In the genomic region with DNA sequence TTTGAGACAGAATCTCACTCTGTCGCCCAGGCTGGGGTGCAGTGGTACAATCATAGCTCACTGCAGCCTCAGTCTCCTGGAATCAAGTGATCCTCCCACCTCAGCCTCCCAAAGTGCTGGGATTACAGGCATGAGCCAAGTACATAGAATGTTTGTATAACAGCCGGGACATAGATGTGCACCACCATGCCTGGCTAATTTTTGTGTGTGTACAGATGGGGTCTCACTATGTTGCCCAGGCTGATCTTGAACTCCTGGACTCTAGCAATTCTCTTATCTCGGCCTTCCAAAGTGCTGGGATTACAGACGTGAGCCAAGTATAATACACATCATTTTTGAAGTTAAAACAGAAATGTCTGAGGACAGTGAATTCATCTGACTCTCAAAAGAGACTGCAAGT, we compare ENCODE assay signal across 13 cellular contexts.
DNase-seq lines count a peak whose midpoint lies in the region; ATAC-seq and TF ChIP-seq lines count a peak whose summit lies in the region.
"Had no signal": no experiment of that assay in that cellular context is flagged by ENCODE, and none has a peak within 500 bp of the region (broad histone marks: within the 10 kb centered on the region; RNA-seq: fewer than 3 reads in every experiment).

No MANE protein-coding gene starts in this region.

- H3K9me3 ChIP-seq in HEK293 (ENCODE audit: control insufficient read depth, insufficient read depth, low read depth, low read length): no peaks in the 10 kb centered on the region
- H3K9me3 ChIP-seq: BLaER1 treated with 17β-estradiol and CSF1 and Interleukin-3, amounts not matched to agents 10 nM and 100 nM had no signal

- no peak overlapping the region for H3K4me3 ChIP-seq in HEK293 (ENCODE audit: low read depth, low read length)
- H3K4me3 ChIP-seq: BLaER1 treated with 17β-estradiol and CSF1 and Interleukin-3, amounts not matched to agents 10 nM and 100 nM; GM23338 had no signal

- H3K9me3 Mint-ChIP-seq in WTC11 (peaks cover 8% of the 10 kb centered on the region), MCF 10A (ENCODE audit: unreplicated experiment) (no peaks in the 10 kb centered on the region)
- no peaks in the 10 kb centered on the region for H3K9me3 Mint-ChIP-seq in stimulated activated effector memory CD8-positive, alpha-beta T cell treated with anti-CD3 and anti-CD28 coated beads, Interleukin-12 subunit alpha, Interleukin-12 subunit beta, amount 100 ng/mL, for 72 hours
- H3K9me3 Mint-ChIP-seq: CD8-positive, alpha-beta T cell; HFFc6 had no signal

- no peak overlapping the region for H3K27ac ChIP-seq in HEK293 (ENCODE audit: extremely low read depth, low read depth, low read length)
- H3K27ac ChIP-seq: BLaER1 treated with 17β-estradiol and CSF1 and Interleukin-3, amounts not matched to agents 10 nM and 100 nM had no signal

- intact Hi-C loops in MCF 10A (cut with micrococcal nuclease): loop anchor here (5.0 kb wide), 3 partner anchors 95 to 420 kb away; partner anchors contain the start of gene CORO2B

- no peaks in the 10 kb centered on the region for H3K4me1 ChIP-seq in HEK293 (ENCODE audit: control insufficient read depth, insufficient read depth, low read length)

- peaks cover 13% of the 10 kb centered on the region for H3K4me1 Mint-ChIP-seq in WTC11
- peaks cover 6% of the 10 kb centered on the region for H3K4me1 Mint-ChIP-seq in stimulated activated effector memory CD8-positive, alpha-beta T cell treated with anti-CD3 and anti-CD28 coated beads, Interleukin-12 subunit alpha, Interleukin-12 subunit beta, amount 100 ng/mL, for 72 hours
- peaks cover 8% of the 10 kb centered on the region for H3K4me1 Mint-ChIP-seq in MCF 10A (ENCODE audit: insufficient read depth, unreplicated experiment)

- no peak for ATAC-seq in WTC11
- no peak for ATAC-seq in stimulated activated effector memory CD8-positive, alpha-beta T cell treated with anti-CD3 and anti-CD28 coated beads, Interleukin-12 subunit alpha, Interleukin-12 subunit beta, amount 100 ng/mL, for 72 hours
- ATAC-seq in GM18519 (IDR thresholded peaks at IDR 0.05; ENCODE audit: low FRiP score, unreplicated experiment): no peak
- ATAC-seq: CD8-positive, alpha-beta T cell had no signal

- DNase-seq in WTC11 (ENCODE audit: low spot score) (no peak), mesenteric fat pad (ENCODE audit: low spot score) (peak; percentile 2), MCF 10A (ENCODE audit: unreplicated experiment) (no peak)
- no peak for DNase-seq in stimulated activated effector memory CD8-positive, alpha-beta T cell treated with anti-CD3 and anti-CD28 coated beads, Interleukin-12 subunit alpha, Interleukin-12 subunit beta, amount 100 ng/mL, for 72 hours (ENCODE audit: low spot score in 2 of 2)
- DNase-seq: Calu3; CD8-positive, alpha-beta T cell; DND-41; HFFc6 had no signal

- no TSS peak for BruUV-seq in MCF 10A (replicated peaks; lab: Mats Ljungman, UMichigan)

- POLR2A ChIA-PET in HEK293 (lab: Yijun Ruan, JAX): no interaction called here
- POLR2A ChIA-PET in WTC11 (lab: Charles Lee): no interaction called here
- POLR2A ChIA-PET in MCF 10A (lab: Yijun Ruan, JAX): no interaction called here

- CTCF ChIA-PET in HEK293 (lab: Yijun Ruan, JAX) (interaction anchor here (0.6 to 12.2 kb wide), 13 partner anchors 20 to 419 kb away, joined by 3 to 421 read pairs (median 7); no protein-coding TSS in a partner anchor), WTC11 (lab: Charles Lee) (interaction anchor here (0.6 to 8.1 kb wide), 32 partner anchors 14 to 448 kb away, joined by 3 to 174 read pairs (median 13); no protein-coding TSS in a partner anchor), MCF 10A (lab: Yijun Ruan, JAX) (interaction anchor here (0.6 to 7.9 kb wide), 9 partner anchors 11 to 203 kb away, joined by 3 to 121 read pairs (median 8); no protein-coding TSS in a partner anchor)

- H3K36me3 ChIP-seq in HEK293 (ENCODE audit: control insufficient read depth in 2 of 2, insufficient read depth in 1 of 2, low read length in 2 of 2): no peaks in the 10 kb centered on the region
- H3K36me3 ChIP-seq: BLaER1 treated with 17β-estradiol and CSF1 and Interleukin-3, amounts not matched to agents 10 nM and 100 nM had no signal

- H3K27me3 Mint-ChIP-seq in WTC11 (ENCODE audit: low read depth): no peaks in the 10 kb centered on the region; the same call in 1 of the 2 replicates
- H3K27me3 Mint-ChIP-seq in MCF 10A (ENCODE audit: insufficient read depth, unreplicated experiment): no peaks in the 10 kb centered on the region

- H3K27ac Mint-ChIP-seq in WTC11: no peak overlapping the region
- H3K27ac Mint-ChIP-seq in stimulated activated effector memory CD8-positive, alpha-beta T cell treated with anti-CD3 and anti-CD28 coated beads, Interleukin-12 subunit alpha, Interleukin-12 subunit beta, amount 100 ng/mL, for 72 hours: peak overlapping the region; percentile 38
- no peak overlapping the region for H3K27ac Mint-ChIP-seq in MCF 10A (ENCODE audit: low read depth, unreplicated experiment)
- H3K27ac Mint-ChIP-seq: B cell; CD8-positive, alpha-beta T cell; GM23338; HFFc6 had no signal

- no peaks in the 10 kb centered on the region; the same call in 1 of the 2 replicates for H3K36me3 Mint-ChIP-seq in WTC11
- H3K36me3 Mint-ChIP-seq in stimulated activated effector memory CD8-positive, alpha-beta T cell treated with anti-CD3 and anti-CD28 coated beads, Interleukin-12 subunit alpha, Interleukin-12 subunit beta, amount 100 ng/mL, for 72 hours: no peaks in the 10 kb centered on the region
- no peaks in the 10 kb centered on the region for H3K36me3 Mint-ChIP-seq in MCF 10A (ENCODE audit: insufficient read depth, unreplicated experiment)
- H3K36me3 Mint-ChIP-seq: CD8-positive, alpha-beta T cell had no signal

- TF ChIP-seq CTCF in HEK293 (tag by site-specific recombination; IDR thresholded peaks at IDR 0.05) (no peak), WTC11 (IDR thresholded peaks at IDR 0.05) (no peak), MCF 10A (IDR thresholded peaks at IDR 0.05; ENCODE audit: unreplicated experiment) (no peak)

- H3K4me3 Mint-ChIP-seq in WTC11 (no peak overlapping the region), MCF 10A (ENCODE audit: unreplicated experiment) (no peak overlapping the region)
- H3K4me3 Mint-ChIP-seq in stimulated activated effector memory CD8-positive, alpha-beta T cell treated with anti-CD3 and anti-CD28 coated beads, Interleukin-12 subunit alpha, Interleukin-12 subunit beta, amount 100 ng/mL, for 72 hours: no peak overlapping the region
- H3K4me3 Mint-ChIP-seq: B cell; CD8-positive, alpha-beta T cell; GM23338; HFFc6 had no signal

TF ChIP-seq in HEK293, 187 proteins besides CTCF, POLR2A, EP300 and RAD21:
- TF ChIP-seq ZNF121 (tag by site-specific recombination; IDR thresholded peaks at IDR 0.05): peak; percentile 74; the same call in 1 of the 2 replicates
- no peak for TF ChIP-seq MYNN (tag by site-specific recombination; IDR thresholded peaks at IDR 0.05; ENCODE audit: borderline replicate concordance)
- TF ChIP-seq ZNF335 (tag by site-specific recombination; conservative IDR thresholded peaks at IDR 0.05): no peak
- no peak for TF ChIP-seq ZNF350 (tag by site-specific recombination; IDR thresholded peaks at IDR 0.05)

TF ChIP-seq in WTC11, 78 proteins besides CTCF, POLR2A, EP300 and RAD21:
- TF ChIP-seq ZNF121 (CRISPR knock-in tag; IDR thresholded peaks at IDR 0.05) (peak; percentile 70), ZNF671 (CRISPR knock-in tag; IDR thresholded peaks at IDR 0.05) (no peak)

Comparison
In these comparisons a context has a peak if more than half of its experiments do, and no peak if none do; other contexts are left out.
1. Of the 8 proteins assayed by ChIP-seq in both HEK293 and WTC11: peak only in HEK293: none; only in WTC11: none; in both: ZNF121; in neither: 7.